Comparison of ENCODE assay signal across 20 cellular contexts in genomic region chr3:195241592-195242355, GRCh38. TPM values are rescaled to one million over a fixed set of nuclear protein-coding genes. Genes with fewer than 3 reads are reported as not detected.
DNase-seq lines count a peak whose midpoint lies in the region; ATAC-seq and TF ChIP-seq lines count a peak whose summit lies in the region.
"Had no signal": no experiment of that assay in that cellular context is flagged by ENCODE, and none has a peak within 500 bp of the region (broad histone marks: within the 10 kb centered on the region; RNA-seq: fewer than 3 reads in every experiment).

No MANE protein-coding gene starts in this region.

- H3K27ac Mint-ChIP-seq in activated T-helper 2 cell treated with anti-CD3 and anti-CD28 coated beads, Interferon-gamma antibody, Interleukin-2, Interleukin-4, amounts not matched to agents 10 μg/mL and 5 μg/mL and 100 μg/mL, durations not matched to agents 14 hours and 24 hours and 36 hours: no peak overlapping the region
- H3K27ac Mint-ChIP-seq: activated CD4-positive, alpha-beta T cell treated with anti-CD3 and anti-CD28 coated beads, Interleukin-2, amount 10 ng/mL, durations not matched to agents 7 days and 5 days; activated naive CD4-positive, alpha-beta T cell treated with anti-CD3 and anti-CD28 coated beads, Interleukin-2, amount 50 U/mL, for 24 hours; stimulated activated naive CD8-positive, alpha-beta T cell treated with anti-CD3 and anti-CD28 coated beads, Interleukin-15, amount 100 ng/mL, for 72 hours had no signal

- H3K36me3 Mint-ChIP-seq in activated T-helper 2 cell treated with anti-CD3 and anti-CD28 coated beads, Interferon-gamma antibody, Interleukin-2, Interleukin-4, amounts not matched to agents 10 μg/mL and 5 μg/mL and 100 μg/mL, durations not matched to agents 14 hours and 24 hours and 36 hours (ENCODE audit: low read depth): peaks cover 23% of the 10 kb centered on the region

- H3K4me3 Mint-ChIP-seq in activated T-helper 2 cell treated with anti-CD3 and anti-CD28 coated beads, Interferon-gamma antibody, Interleukin-2, Interleukin-4, amounts not matched to agents 10 μg/mL and 5 μg/mL and 100 μg/mL, durations not matched to agents 14 hours and 24 hours and 36 hours (ENCODE audit: low read depth): no peak overlapping the region
- H3K4me3 Mint-ChIP-seq: activated CD4-positive, alpha-beta T cell treated with anti-CD3 and anti-CD28 coated beads, Interleukin-2, amount 10 ng/mL, durations not matched to agents 7 days and 5 days; activated naive CD4-positive, alpha-beta T cell treated with anti-CD3 and anti-CD28 coated beads, Interleukin-2, amount 50 U/mL, for 24 hours; activated T-cell treated with anti-CD3 and anti-CD28 coated beads, Interleukin-2, amount 50 U/mL, for 4 hours; stimulated activated naive CD8-positive, alpha-beta T cell treated with anti-CD3 and anti-CD28 coated beads, Interleukin-15, amount 100 ng/mL, for 72 hours had no signal

- H3K9me3 Mint-ChIP-seq in activated T-helper 2 cell treated with anti-CD3 and anti-CD28 coated beads, Interferon-gamma antibody, Interleukin-2, Interleukin-4, amounts not matched to agents 10 μg/mL and 5 μg/mL and 100 μg/mL, durations not matched to agents 14 hours and 24 hours and 36 hours: peaks cover 14% of the 10 kb centered on the region
- H3K9me3 Mint-ChIP-seq: activated T-cell treated with anti-CD3 and anti-CD28 coated beads, Interleukin-2, amount 50 U/mL, for 4 hours had no signal

- no peaks in the 10 kb centered on the region for H3K27me3 ChIP-seq in right atrium auricular region
- H3K27me3 ChIP-seq in left ventricle myocardium inferior (ENCODE audit: low read depth): no peaks in the 10 kb centered on the region
- no peaks in the 10 kb centered on the region for H3K27me3 ChIP-seq in uterus

- no peak for ATAC-seq in omental fat pad (ENCODE audit: low FRiP score)
- ATAC-seq: activated T-cell treated with anti-CD3 and anti-CD28 coated beads, Interleukin-2, amount 50 U/mL, for 4 hours; left ventricle myocardium superior; stimulated activated naive CD8-positive, alpha-beta T cell treated with anti-CD3 and anti-CD28 coated beads, Interleukin-15, amount 100 ng/mL, for 72 hours had no signal

- H3K9me3 ChIP-seq in right atrium auricular region (no peaks in the 10 kb centered on the region), left ventricle myocardium inferior (replicated peaks) (peaks cover 2% of the 10 kb centered on the region), uterus (no peaks in the 10 kb centered on the region)

- H3K4me3 ChIP-seq in right atrium auricular region (no peak overlapping the region), left ventricle myocardium inferior (no peak overlapping the region), uterus (no peak overlapping the region)

- peaks cover 0 to 43% of the 10 kb centered on the region in 2 donors for H3K4me1 ChIP-seq in right atrium auricular region
- peaks cover 27% of the 10 kb centered on the region for H3K4me1 ChIP-seq in left ventricle myocardium inferior
- H3K4me1 ChIP-seq in uterus: peaks cover 5 to 18% of the 10 kb centered on the region in 2 donors

- TF ChIP-seq CTCF in right atrium auricular region (IDR thresholded peaks at IDR 0.05) (no peak), left ventricle myocardium inferior (IDR thresholded peaks at IDR 0.05; ENCODE audit: borderline replicate concordance) (no peak), omental fat pad (IDR thresholded peaks at IDR 0.05) (no peak), uterus (IDR thresholded peaks at IDR 0.05) (no peak)

- H3K4me1 Mint-ChIP-seq in activated T-helper 2 cell treated with anti-CD3 and anti-CD28 coated beads, Interferon-gamma antibody, Interleukin-2, Interleukin-4, amounts not matched to agents 10 μg/mL and 5 μg/mL and 100 μg/mL, durations not matched to agents 14 hours and 24 hours and 36 hours (ENCODE audit: low read depth): peaks cover 7% of the 10 kb centered on the region
- H3K4me1 Mint-ChIP-seq: activated naive CD4-positive, alpha-beta T cell treated with anti-CD3 and anti-CD28 coated beads, Interleukin-2, amount 50 U/mL, for 24 hours had no signal

- DNase-seq in right atrium auricular region (ENCODE audit: low spot score) (peak; percentile 30), left ventricle myocardium inferior (no peak), omental fat pad (ENCODE audit: low spot score) (peak; percentile 16), uterus (peak; percentile 9), NCI-H2081 (lab: John Stamatoyannopoulos, UW) (no peak)
- DNase-seq in activated T-helper 2 cell treated with anti-CD3 and anti-CD28 coated beads, Interferon-gamma antibody, Interleukin-2, Interleukin-4, amounts not matched to agents 10 μg/mL and 5 μg/mL and 100 μg/mL, durations not matched to agents 14 hours and 24 hours and 36 hours (ENCODE audit: low spot score): peak; percentile 4
- no peak for DNase-seq in activated CD4-positive, CD25-positive, alpha-beta regulatory T cell treated with anti-CD3 and anti-CD28 coated beads, Interleukin-2, amount 50 U/mL, for 72 hours
- DNase-seq: activated CD4-positive, alpha-beta T cell treated with anti-CD3 and anti-CD28 coated beads, Interleukin-2, amount 10 ng/mL, durations not matched to agents 7 days and 5 days; activated T-cell treated with anti-CD3 and anti-CD28 coated beads, Interleukin-2, amount 50 U/mL, for 4 hours; caudate nucleus; GOT3; left ventricle myocardium superior; NCI-H1092; NCI-H2029 treated with DMSO at 0.1 percent for 48 hours; NCI-H510A; stimulated activated naive CD8-positive, alpha-beta T cell treated with anti-CD3 and anti-CD28 coated beads, Interleukin-15, amount 100 ng/mL, for 72 hours; trophoblast cell had no signal

- H3K27me3 Mint-ChIP-seq in activated T-helper 2 cell treated with anti-CD3 and anti-CD28 coated beads, Interferon-gamma antibody, Interleukin-2, Interleukin-4, amounts not matched to agents 10 μg/mL and 5 μg/mL and 100 μg/mL, durations not matched to agents 14 hours and 24 hours and 36 hours (ENCODE audit: low read depth): no peaks in the 10 kb centered on the region
- H3K27me3 Mint-ChIP-seq: activated CD4-positive, alpha-beta T cell treated with anti-CD3 and anti-CD28 coated beads, Interleukin-2, amount 10 ng/mL, durations not matched to agents 7 days and 5 days; activated naive CD4-positive, alpha-beta T cell treated with anti-CD3 and anti-CD28 coated beads, Interleukin-2, amount 50 U/mL, for 24 hours; stimulated activated naive CD8-positive, alpha-beta T cell treated with anti-CD3 and anti-CD28 coated beads, Interleukin-15, amount 100 ng/mL, for 72 hours had no signal

- TF ChIP-seq POLR2A in uterus (IDR thresholded peaks at IDR 0.05): no peak

- H3K27ac ChIP-seq in right atrium auricular region (no peak overlapping the region), left ventricle myocardium inferior (replicated peaks) (no peak overlapping the region), uterus (no peak overlapping the region)
- H3K27ac ChIP-seq: C4-2B, epithelial cell of prostate had no signal

- intact Hi-C loops in left ventricle myocardium inferior (cut with micrococcal nuclease): no loop called here
- intact Hi-C loops in activated T-helper 2 cell treated with anti-CD3 and anti-CD28 coated beads, Interferon-gamma antibody, Interleukin-2, Interleukin-4, amounts not matched to agents 10 μg/mL and 5 μg/mL and 100 μg/mL, durations not matched to agents 14 hours and 24 hours and 36 hours (cut with micrococcal nuclease): no loop called here
- intact Hi-C loops in uterus (cut with DNase I; ENCODE audit: low total_unique reads): no loop called here

- H3K36me3 ChIP-seq in right atrium auricular region (no peaks in the 10 kb centered on the region), left ventricle myocardium inferior (no peaks in the 10 kb centered on the region), uterus (no peaks in the 10 kb centered on the region)

RNA-seq across cellular contexts. Expression of gene XXYLT1, which starts 29.2 kb away (rescaled TPM):
- total RNA-seq in right atrium auricular region: 1 to 10 TPM; 4.6 to 6.7 TPM
- total RNA-seq in left ventricle myocardium inferior: 2.3 TPM
- total RNA-seq in activated T-helper 2 cell treated with anti-CD3 and anti-CD28 coated beads, Interferon-gamma antibody, Interleukin-2, Interleukin-4, amounts not matched to agents 10 μg/mL and 5 μg/mL and 100 μg/mL, durations not matched to agents 14 hours and 24 hours and 36 hours: 15.8 and 16.1 TPM in 2 replicates
- total RNA-seq in omental fat pad: 10 to 100 TPM in 1 of 4 donors, 1 to 10 TPM in 3; 6.0 to 16.1 (median 9.6) TPM
- 10 to 100 TPM; 10.6 to 52.5 (median 23.8) TPM for total RNA-seq in uterus

Comparison
In these comparisons a context has a peak if more than half of its experiments do, and no peak if none do; other contexts are left out.
1. DNase-seq: peak in right atrium auricular region (single experiment), activated T-helper 2 cell treated with anti-CD3 and anti-CD28 coated beads, Interferon-gamma antibody, Interleukin-2, Interleukin-4, amounts not matched to agents 10 μg/mL and 5 μg/mL and 100 μg/mL, durations not matched to agents 14 hours and 24 hours and 36 hours (single experiment), omental fat pad (single experiment) and uterus (2 of 2); none in left ventricle myocardium inferior (single experiment), activated CD4-positive, CD25-positive, alpha-beta regulatory T cell treated with anti-CD3 and anti-CD28 coated beads, Interleukin-2, amount 50 U/mL, for 72 hours (single experiment) and NCI-H2081 (0 of 2).